ENCODE assay signal across 13 cellular contexts in the genomic region with DNA sequence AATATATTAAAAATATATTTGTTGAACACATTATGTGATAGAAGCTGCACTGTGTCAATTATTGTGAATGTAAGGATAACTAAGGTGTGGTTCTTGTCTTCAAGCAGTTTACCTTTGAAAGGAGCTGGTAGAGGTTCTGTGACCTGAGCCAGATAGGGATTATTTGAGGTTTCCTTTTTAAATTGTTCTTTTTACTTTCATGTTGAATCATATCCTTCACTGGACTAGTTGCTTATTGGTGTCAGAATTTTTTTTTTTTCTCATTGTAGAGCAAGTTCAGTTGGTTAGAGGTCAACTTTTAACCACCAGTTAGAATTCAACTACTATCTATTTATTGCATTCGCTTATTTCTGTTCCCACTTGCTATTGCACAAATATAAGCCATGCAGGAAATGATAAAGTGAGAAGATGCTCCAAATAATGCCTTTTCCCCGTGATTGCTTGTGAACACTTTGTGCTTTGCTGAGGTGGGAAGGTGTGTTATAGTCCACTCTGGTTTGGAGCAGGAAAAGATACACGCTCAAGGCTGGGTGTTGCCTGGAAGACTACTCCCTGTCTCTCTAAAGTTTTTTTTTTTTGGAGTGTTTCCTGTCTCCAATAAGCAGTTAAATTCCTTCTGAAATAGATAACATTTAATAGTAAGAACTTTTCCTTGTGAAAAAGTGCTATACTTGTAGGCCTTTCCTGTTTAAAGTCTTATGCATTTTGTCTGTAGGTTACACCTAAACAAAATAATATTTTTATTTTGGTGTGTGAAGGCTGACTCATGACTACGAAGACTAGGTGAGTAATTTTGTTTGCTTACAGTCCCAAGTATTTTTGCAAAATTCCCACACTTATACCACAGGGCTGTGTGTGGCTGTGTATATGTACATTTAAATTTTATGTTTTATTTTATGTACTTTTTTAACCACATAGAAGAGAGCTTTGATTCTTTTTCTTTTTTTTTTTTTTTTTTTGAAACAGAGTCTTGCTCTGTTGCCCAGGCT.
A peak's percentile ranks its signal among the peaks of the same experiment; 100 is the strongest.
DNase-seq lines count a peak whose midpoint lies in the region; ATAC-seq and TF ChIP-seq lines count a peak whose summit lies in the region.
"Had no signal": no experiment of that assay in that cellular context is flagged by ENCODE, and none has a peak within 500 bp of the region (broad histone marks: within the 10 kb centered on the region; RNA-seq: fewer than 3 reads in every experiment).

No MANE protein-coding gene starts in this region.

- no peak overlapping the region for H3K27ac Mint-ChIP-seq in natural killer cell treated with Interleukin-12 subunit alpha and Interleukin-12 subunit beta and Interleukin-15 and Interleukin-18, amount 100 ng/mL, for 72 hours

- no peak overlapping the region for H3K4me3 Mint-ChIP-seq in natural killer cell treated with Interleukin-12 subunit alpha and Interleukin-12 subunit beta and Interleukin-15 and Interleukin-18, amount 100 ng/mL, for 72 hours

- no peaks in the 10 kb centered on the region for H3K9me3 ChIP-seq in Peyer's patch

- H3K36me3 Mint-ChIP-seq in natural killer cell treated with Interleukin-12 subunit alpha and Interleukin-12 subunit beta and Interleukin-15 and Interleukin-18, amount 100 ng/mL, for 72 hours = no peaks in the 10 kb centered on the region

- peak overlapping the region in 1 of 4 donors; percentile 4 for H3K27ac ChIP-seq in Peyer's patch
- H3K27ac ChIP-seq: cardiac muscle cell, VCaP had no signal

- H3K4me1 ChIP-seq in Peyer's patch = peaks cover 0 to 43% (median 0%) of the 10 kb centered on the region in 4 donors

- ATAC-seq in GM18505 (IDR thresholded peaks at IDR 0.05; ENCODE audit: unreplicated experiment) = peak; percentile 81
- ATAC-seq in GM19467 (IDR thresholded peaks at IDR 0.05; ENCODE audit: unreplicated experiment) = peak; percentile 80
- ATAC-seq in HG02938 (IDR thresholded peaks at IDR 0.05; ENCODE audit: unreplicated experiment) = peak; percentile 87
- ATAC-seq in HG03575 (IDR thresholded peaks at IDR 0.05; ENCODE audit: extremely low read depth, insufficient number of reproducible peaks, low FRiP score, unreplicated experiment) = peak; percentile 91
- no peak for ATAC-seq in natural killer cell treated with Interleukin-12 subunit alpha and Interleukin-12 subunit beta and Interleukin-15 and Interleukin-18, amount 100 ng/mL, for 72 hours

- no peaks in the 10 kb centered on the region for H3K4me1 Mint-ChIP-seq in natural killer cell treated with Interleukin-12 subunit alpha and Interleukin-12 subunit beta and Interleukin-15 and Interleukin-18, amount 100 ng/mL, for 72 hours (ENCODE audit: low read depth in 2 of 2)

- H3K27me3 ChIP-seq in Peyer's patch = no peaks in the 10 kb centered on the region
- H3K27me3 ChIP-seq: cardiac muscle cell had no signal

- H3K4me3 ChIP-seq in Peyer's patch = no peak overlapping the region
- H3K4me3 ChIP-seq: cardiac muscle cell had no signal

- no peaks in the 10 kb centered on the region for H3K36me3 ChIP-seq in Peyer's patch
- H3K36me3 ChIP-seq: cardiac muscle cell had no signal

- H3K9me3 Mint-ChIP-seq in natural killer cell treated with Interleukin-12 subunit alpha and Interleukin-12 subunit beta and Interleukin-15 and Interleukin-18, amount 100 ng/mL, for 72 hours = no peaks in the 10 kb centered on the region

- no peak for TF ChIP-seq CTCF in Peyer's patch (IDR thresholded peaks at IDR 0.05)

- H3K27me3 Mint-ChIP-seq in natural killer cell treated with Interleukin-12 subunit alpha and Interleukin-12 subunit beta and Interleukin-15 and Interleukin-18, amount 100 ng/mL, for 72 hours = peaks cover 0 to 7% of the 10 kb centered on the region in 2 donors

- no peak for DNase-seq in GOT3 (lab: John Stamatoyannopoulos, UW)
- no peak for DNase-seq in Peyer's patch
- no peak for DNase-seq in hypothalamus (lab: John Stamatoyannopoulos, UW)
- DNase-seq in natural killer cell treated with Interleukin-12 subunit alpha and Interleukin-12 subunit beta and Interleukin-15 and Interleukin-18, amount 100 ng/mL, for 72 hours (ENCODE audit: low spot score) = no peak
- DNase-seq: IMR-90, kidney, NCI-H2081 had no signal

- TF ChIP-seq POLR2A in GM18505 (IDR thresholded peaks at IDR 0.05; ENCODE audit: borderline replicate concordance, extremely low read depth, insufficient read depth, insufficient read length) = no peak
- no peak for TF ChIP-seq POLR2A in Peyer's patch (IDR thresholded peaks at IDR 0.05)

Comparison
In these comparisons a context has a peak if more than half of its experiments do, and no peak if none do; other contexts are left out.
1. ATAC-seq: peak in GM18505 (single experiment), GM19467 (single experiment), HG02938 (single experiment) and HG03575 (single experiment); none in natural killer cell treated with Interleukin-12 subunit alpha and Interleukin-12 subunit beta and Interleukin-15 and Interleukin-18, amount 100 ng/mL, for 72 hours (0 of 2).